8 cellular contexts compared by ENCODE assay signal in genomic region chr14:106691601-106692291, GRCh38.
A peak's percentile ranks its signal among the peaks of the same experiment; 100 is the strongest.
DNase-seq lines count a peak whose midpoint lies in the region; ATAC-seq and TF ChIP-seq lines count a peak whose summit lies in the region.

No MANE protein-coding gene starts in this region.

- POLR2A ChIA-PET in activated CD4-positive, alpha-beta T cell treated with anti-CD3 and anti-CD28 coated beads for 36 hours (lab: Charles Lee): interaction anchor here (0.6 kb wide), 2 partner anchors 49 to 139 kb away, joined by 3 to 4 read pairs; no protein-coding TSS in a partner anchor

- no peaks in the 10 kb centered on the region for H3K36me3 Mint-ChIP-seq in activated CD4-positive, alpha-beta T cell treated with anti-CD3 and anti-CD28 coated beads for 36 hours (ENCODE audit: low read depth)

- H3K9me3 Mint-ChIP-seq in activated CD4-positive, alpha-beta T cell treated with anti-CD3 and anti-CD28 coated beads for 36 hours (ENCODE audit: low read depth): no peaks in the 10 kb centered on the region

- no peak overlapping the region for H3K27ac Mint-ChIP-seq in activated CD4-positive, alpha-beta T cell treated with anti-CD3 and anti-CD28 coated beads for 36 hours

- TF ChIP-seq POLR2A in erythroblast (IDR thresholded peaks at IDR 0.05; ENCODE audit: low read length): no peak

- CTCF ChIA-PET in activated CD4-positive, alpha-beta T cell treated with anti-CD3 and anti-CD28 coated beads for 36 hours (lab: Charles Lee): interaction anchor here (0.6 to 2.4 kb wide), 21 partner anchors 9 to 277 kb away, joined by 3 to 13 read pairs (median 4); no protein-coding TSS in a partner anchor

- H3K4me1 Mint-ChIP-seq in activated CD4-positive, alpha-beta T cell treated with anti-CD3 and anti-CD28 coated beads for 36 hours: peaks cover 20% of the 10 kb centered on the region

- peak; percentile 74 for TF ChIP-seq CTCF in C4-2B (conservative IDR thresholded peaks at IDR 0.05)

- intact Hi-C loops in activated CD4-positive, alpha-beta T cell treated with anti-CD3 and anti-CD28 coated beads for 36 hours (cut with DNase I, micrococcal nuclease): loop anchor here in 1 of 2 experiments (1.0 kb wide), 2 partner anchors 27 to 49 kb away; no protein-coding TSS in a partner anchor
- intact Hi-C loops in posterior vena cava (cut with DNase I): no loop called here

- ATAC-seq in HG03354 (IDR thresholded peaks at IDR 0.05; ENCODE audit: poor library complexity, severe bottlenecking, unreplicated experiment): peak; percentile 66
- peak; percentile 77 for ATAC-seq in activated CD4-positive, alpha-beta T cell treated with anti-CD3 and anti-CD28 coated beads for 36 hours

- no peak overlapping the region for H3K27ac ChIP-seq in C4-2B

- no peaks in the 10 kb centered on the region for H3K27me3 Mint-ChIP-seq in activated CD4-positive, alpha-beta T cell treated with anti-CD3 and anti-CD28 coated beads for 36 hours

- no peak overlapping the region for H3K4me3 Mint-ChIP-seq in activated CD4-positive, alpha-beta T cell treated with anti-CD3 and anti-CD28 coated beads for 36 hours

- DNase-seq in GM19240 (ENCODE audit: insufficient read length, low spot score) (peak; percentile 41), erythroblast (lab: John Stamatoyannopoulos, UW) (peak; percentile 78 to 82), DMS79 (lab: John Stamatoyannopoulos, UW) (no peak), posterior vena cava (ENCODE audit: low spot score) (no peak)
- DNase-seq in activated CD4-positive, alpha-beta T cell treated with anti-CD3 and anti-CD28 coated beads for 36 hours: peak; percentile 94
- DNase-seq in stimulated activated CD8-positive, alpha-beta memory T cell treated with anti-CD3 and anti-CD28 coated beads, Interleukin-4, amount 100 ng/mL, for 24 hours (ENCODE audit: low read depth): peak; percentile 52

Comparison
In these comparisons a context has a peak if more than half of its experiments do, and no peak if none do; other contexts are left out.
1. DNase-seq: peak in GM19240 (single experiment), activated CD4-positive, alpha-beta T cell treated with anti-CD3 and anti-CD28 coated beads for 36 hours (single experiment), erythroblast (2 of 2) and stimulated activated CD8-positive, alpha-beta memory T cell treated with anti-CD3 and anti-CD28 coated beads, Interleukin-4, amount 100 ng/mL, for 24 hours (single experiment); none in DMS79 (single experiment) and posterior vena cava (single experiment).